Comparison of ENCODE assay signal across 1 cellular context in genomic region chr13:30477346-30478235, GRCh38.
TF ChIP-seq lines count a peak whose summit lies in the region.

No MANE protein-coding gene starts in this region.

TF ChIP-seq in GM23338, 12 proteins besides CTCF, POLR2A, EP300 and RAD21 (continued from another document):
- TF ChIP-seq, protein P1, sequence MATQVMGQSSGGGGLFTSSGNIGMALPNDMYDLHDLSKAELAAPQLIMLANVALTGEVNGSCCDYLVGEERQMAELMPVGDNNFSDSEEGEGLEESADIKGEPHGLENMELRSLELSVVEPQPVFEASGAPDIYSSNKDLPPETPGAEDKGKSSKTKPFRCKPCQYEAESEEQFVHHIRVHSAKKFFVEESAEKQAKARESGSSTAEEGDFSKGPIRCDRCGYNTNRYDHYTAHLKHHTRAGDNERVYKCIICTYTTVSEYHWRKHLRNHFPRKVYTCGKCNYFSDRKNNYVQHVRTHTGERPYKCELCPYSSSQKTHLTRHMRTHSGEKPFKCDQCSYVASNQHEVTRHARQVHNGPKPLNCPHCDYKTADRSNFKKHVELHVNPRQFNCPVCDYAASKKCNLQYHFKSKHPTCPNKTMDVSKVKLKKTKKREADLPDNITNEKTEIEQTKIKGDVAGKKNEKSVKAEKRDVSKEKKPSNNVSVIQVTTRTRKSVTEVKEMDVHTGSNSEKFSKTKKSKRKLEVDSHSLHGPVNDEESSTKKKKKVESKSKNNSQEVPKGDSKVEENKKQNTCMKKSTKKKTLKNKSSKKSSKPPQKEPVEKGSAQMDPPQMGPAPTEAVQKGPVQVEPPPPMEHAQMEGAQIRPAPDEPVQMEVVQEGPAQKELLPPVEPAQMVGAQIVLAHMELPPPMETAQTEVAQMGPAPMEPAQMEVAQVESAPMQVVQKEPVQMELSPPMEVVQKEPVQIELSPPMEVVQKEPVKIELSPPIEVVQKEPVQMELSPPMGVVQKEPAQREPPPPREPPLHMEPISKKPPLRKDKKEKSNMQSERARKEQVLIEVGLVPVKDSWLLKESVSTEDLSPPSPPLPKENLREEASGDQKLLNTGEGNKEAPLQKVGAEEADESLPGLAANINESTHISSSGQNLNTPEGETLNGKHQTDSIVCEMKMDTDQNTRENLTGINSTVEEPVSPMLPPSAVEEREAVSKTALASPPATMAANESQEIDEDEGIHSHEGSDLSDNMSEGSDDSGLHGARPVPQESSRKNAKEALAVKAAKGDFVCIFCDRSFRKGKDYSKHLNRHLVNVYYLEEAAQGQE (IDR thresholded peaks at IDR 0.05; ENCODE audit: unreplicated experiment): no peak
- TF ChIP-seq CREB1 (CRISPR knock-in tag; IDR thresholded peaks at IDR 0.05; ENCODE audit: low read depth) (no peak), NANOG (IDR thresholded peaks at IDR 0.05; ENCODE audit: borderline replicate concordance) (no peak), ZNF114 (CRISPR knock-in tag; IDR thresholded peaks at IDR 0.05) (no peak), EZH2phosphoT487 (IDR thresholded peaks at IDR 0.05; ENCODE audit: unreplicated experiment) (no peak), EZH2 (IDR thresholded peaks at IDR 0.05; ENCODE audit: low read depth, unreplicated experiment) (no peak)
